2 cellular contexts compared by ENCODE assay signal in genomic region chrX:154526901-154527675, GRCh38.
A peak's percentile ranks its signal among the peaks of the same experiment; 100 is the strongest.
TF ChIP-seq lines count a peak whose summit lies in the region.

No MANE protein-coding gene starts in this region.

TF ChIP-seq in HEK293T, 16 proteins besides CTCF, POLR2A, EP300 and RAD21:
- TF ChIP-seq HDGF (IDR thresholded peaks at IDR 0.05; ENCODE audit: borderline replicate concordance) (no peak), FOXM1 (IDR thresholded peaks at IDR 0.05; ENCODE audit: borderline replicate concordance) (no peak), ZNF384 (IDR thresholded peaks at IDR 0.05) (no peak), ARNT (IDR thresholded peaks at IDR 0.05) (no peak), L3MBTL2 (conservative IDR thresholded peaks at IDR 0.05) (no peak), BHLHE40 (IDR thresholded peaks at IDR 0.05; ENCODE audit: borderline replicate concordance) (no peak), LEF1 (IDR thresholded peaks at IDR 0.05; ENCODE audit: borderline replicate concordance) (no peak), SP1 (IDR thresholded peaks at IDR 0.05) (no peak), FOXK2 (IDR thresholded peaks at IDR 0.05) (no peak), SUZ12 (IDR thresholded peaks at IDR 0.05) (no peak)

TF ChIP-seq in GM12878, 131 proteins besides CTCF, POLR2A, EP300 and RAD21:
- TF ChIP-seq EED (IDR thresholded peaks at IDR 0.05; ENCODE audit: low read depth) (0 out of 2 replicates have a peak, but pooled peaks have one; percentile 18), ATF7 (IDR thresholded peaks at IDR 0.05; ENCODE audit: low read depth) (0 out of 2 replicates have a peak, but pooled peaks have one; percentile 14), NBN (IDR thresholded peaks at IDR 0.05) (peak; percentile 44; the same call in 1 of the 2 replicates), SUPT20H (IDR thresholded peaks at IDR 0.05; ENCODE audit: borderline replicate concordance, control insufficient read depth, low read depth, low read length) (no peak), PRDM15 (CRISPR knock-in tag; IDR thresholded peaks at IDR 0.05) (no peak), IKZF1 (conservative IDR thresholded peaks at IDR 0.05) (peak; percentile 59), SMAD1 (IDR thresholded peaks at IDR 0.05; ENCODE audit: low read depth, partially characterized antibody) (no peak), ZNF687 (IDR thresholded peaks at IDR 0.05) (peak; percentile 76; the same call in 1 of the 2 replicates), CBX5 (IDR thresholded peaks at IDR 0.05; ENCODE audit: low read depth) (no peak), POLR2AphosphoS5 (IDR thresholded peaks at IDR 0.05; ENCODE audit: low read length) (peak; percentile 59; the same call in 1 of the 2 replicates), SMC3 (IDR thresholded peaks at IDR 0.05; ENCODE audit: borderline replicate concordance, low read length) (peak; percentile 30; the same call in 1 of the 2 replicates), TAF1 (IDR thresholded peaks at IDR 0.05; ENCODE audit: borderline replicate concordance, low read depth, low read length) (peak; percentile 50; the same call in 1 of the 2 replicates), JUND (IDR thresholded peaks at IDR 0.05; ENCODE audit: low read depth, low read length) (no peak), ZBTB4 (CRISPR knock-in tag; IDR thresholded peaks at IDR 0.05) (no peak), ZBTB40 (IDR thresholded peaks at IDR 0.05; ENCODE audit: borderline replicate concordance) (no peak)
